ENCODE assay signal across 17 cellular contexts in genomic region chr5:172085738-172086137, GRCh38.
A peak's percentile ranks its signal among the peaks of the same experiment; 100 is the strongest.
DNase-seq lines count a peak whose midpoint lies in the region; ATAC-seq lines count a peak whose summit lies in the region.
"Had no signal": no experiment of that assay in that cellular context is flagged by ENCODE, and none has a peak within 500 bp of the region (broad histone marks: within the 10 kb centered on the region; RNA-seq: fewer than 3 reads in every experiment).

No MANE protein-coding gene starts in this region.

- no peak overlapping the region for H2BK5ac ChIP-seq in mesenchymal stem cell (ENCODE audit: low read depth, low read length, poor library complexity, severe bottlenecking)

- peaks cover 34 to 40% of the 10 kb centered on the region in 2 experiments for H3K36me3 ChIP-seq in mesenchymal stem cell (ENCODE audit: control insufficient read depth in 1 of 2, insufficient read depth in 2 of 2, low read depth in 1 of 2, low read length in 2 of 2)

- no peak overlapping the region for H3K4me2 ChIP-seq in mesenchymal stem cell (ENCODE audit: low read length, poor library complexity, severe bottlenecking)

- H3K27me3 ChIP-seq in mesenchymal stem cell (ENCODE audit: control insufficient read depth in 1 of 2, insufficient read depth in 1 of 2, low read length in 2 of 2): no peaks in the 10 kb centered on the region

- H3K4ac ChIP-seq in mesenchymal stem cell (ENCODE audit: low read depth in 1 of 2, low read length in 2 of 2): no peak overlapping the region

- no peak overlapping the region for H3K18ac ChIP-seq in mesenchymal stem cell (ENCODE audit: low read depth in 1 of 2, low read length in 2 of 2)

- ATAC-seq in activated naive CD4-positive, alpha-beta T cell treated with anti-CD3 and anti-CD28 coated beads, Interleukin-2, amount 50 U/mL, for 72 hours: no peak
- ATAC-seq in stimulated activated memory B cell treated with anti-CD40 and anti-IgM and Interleukin-4, amounts not matched to agents 10 μg/mL and 1 μg/mL and 100 μg/mL, for 72 hours: no peak
- no peak for ATAC-seq in HG02678 (IDR thresholded peaks at IDR 0.05; ENCODE audit: unreplicated experiment)

- H3K36me3 Mint-ChIP-seq in activated naive CD4-positive, alpha-beta T cell treated with anti-CD3 and anti-CD28 coated beads, Interleukin-2, amount 10 ng/mL, durations not matched to agents 7 days and 5 days: peaks cover 50% of the 10 kb centered on the region
- peaks cover 17 to 22% of the 10 kb centered on the region in 2 donors for H3K36me3 Mint-ChIP-seq in activated naive CD4-positive, alpha-beta T cell treated with anti-CD3 and anti-CD28 coated beads, Interleukin-2, amount 50 U/mL, for 72 hours
- peaks cover 49% of the 10 kb centered on the region for H3K36me3 Mint-ChIP-seq in stimulated activated memory B cell treated with anti-CD40 and anti-IgM and Interleukin-4, amounts not matched to agents 10 μg/mL and 1 μg/mL and 100 μg/mL, for 72 hours

- peaks cover 9% of the 10 kb centered on the region for H3K4me1 ChIP-seq in mesenchymal stem cell (ENCODE audit: control insufficient read depth, insufficient read depth, low read depth, low read length)

- CTCF ChIA-PET in activated naive CD4-positive, alpha-beta T cell treated with anti-CD3 and anti-CD28 coated beads, Interleukin-2, amount 10 ng/mL, durations not matched to agents 7 days and 5 days (lab: Charles Lee): no interaction called here

- no peak overlapping the region for H4K91ac ChIP-seq in mesenchymal stem cell (ENCODE audit: low read length)

- H3K27ac Mint-ChIP-seq in activated naive CD4-positive, alpha-beta T cell treated with anti-CD3 and anti-CD28 coated beads, Interleukin-2, amount 10 ng/mL, durations not matched to agents 7 days and 5 days: peak overlapping the region; percentile 22
- H3K27ac Mint-ChIP-seq in activated naive CD4-positive, alpha-beta T cell treated with anti-CD3 and anti-CD28 coated beads, Interleukin-2, amount 50 U/mL, for 72 hours: peak overlapping the region; percentile 56 to 76
- H3K27ac Mint-ChIP-seq in stimulated activated memory B cell treated with anti-CD40 and anti-IgM and Interleukin-4, amounts not matched to agents 10 μg/mL and 1 μg/mL and 100 μg/mL, for 72 hours: peak overlapping the region; percentile 59
- H3K27ac Mint-ChIP-seq: endodermal cell, type B pancreatic cell had no signal

- no peak overlapping the region for H2BK12ac ChIP-seq in mesenchymal stem cell (ENCODE audit: low read length in 2 of 2)

- H4K8ac ChIP-seq in mesenchymal stem cell (ENCODE audit: low read length): peak overlapping the region; percentile 46

- H3K9me3 Mint-ChIP-seq in activated naive CD4-positive, alpha-beta T cell treated with anti-CD3 and anti-CD28 coated beads, Interleukin-2, amount 10 ng/mL, durations not matched to agents 7 days and 5 days: no peaks in the 10 kb centered on the region
- H3K9me3 Mint-ChIP-seq in activated naive CD4-positive, alpha-beta T cell treated with anti-CD3 and anti-CD28 coated beads, Interleukin-2, amount 50 U/mL, for 72 hours: peaks cover 4 to 5% of the 10 kb centered on the region in 2 donors
- H3K9me3 Mint-ChIP-seq in stimulated activated memory B cell treated with anti-CD40 and anti-IgM and Interleukin-4, amounts not matched to agents 10 μg/mL and 1 μg/mL and 100 μg/mL, for 72 hours: peaks cover 3% of the 10 kb centered on the region
- H3K9me3 Mint-ChIP-seq: endodermal cell; stimulated activated naive B cell treated with anti-CD40 and anti-IgM and Interleukin-4, amounts not matched to agents 10 μg/mL and 1 μg/mL and 100 μg/mL, for 72 hours; type B pancreatic cell had no signal

- H3K27ac ChIP-seq in mesenchymal stem cell (ENCODE audit: low read length, poor library complexity, severe bottlenecking): no peak overlapping the region
- H3K27ac ChIP-seq: SK-N-MC had no signal

- H3K4me3 ChIP-seq in mesenchymal stem cell (ENCODE audit: insufficient read depth in 1 of 2, low read depth in 1 of 2, low read length in 2 of 2): no peak overlapping the region
- H3K4me3 ChIP-seq: lung, SK-N-MC had no signal

- no peak overlapping the region for H3K9ac ChIP-seq in mesenchymal stem cell (ENCODE audit: low read length)

- no peak overlapping the region for H2BK15ac ChIP-seq in mesenchymal stem cell (ENCODE audit: low read depth, poor library complexity, severe bottlenecking)

- no peak overlapping the region for H3K4me3 Mint-ChIP-seq in activated naive CD4-positive, alpha-beta T cell treated with anti-CD3 and anti-CD28 coated beads, Interleukin-2, amount 10 ng/mL, durations not matched to agents 7 days and 5 days
- H3K4me3 Mint-ChIP-seq in stimulated activated memory B cell treated with anti-CD40 and anti-IgM and Interleukin-4, amounts not matched to agents 10 μg/mL and 1 μg/mL and 100 μg/mL, for 72 hours: no peak overlapping the region
- H3K4me3 Mint-ChIP-seq: endodermal cell; stimulated activated naive B cell treated with anti-CD40 and anti-IgM and Interleukin-4, amounts not matched to agents 10 μg/mL and 1 μg/mL and 100 μg/mL, for 72 hours; type B pancreatic cell had no signal

- no peak for DNase-seq in activated naive CD4-positive, alpha-beta T cell treated with anti-CD3 and anti-CD28 coated beads, Interleukin-2, amount 10 ng/mL, durations not matched to agents 7 days and 5 days
- DNase-seq in activated naive CD4-positive, alpha-beta T cell (lab: John Stamatoyannopoulos, UW): no peak
- DNase-seq in activated naive CD4-positive, alpha-beta T cell treated with anti-CD3 and anti-CD28 coated beads, Interleukin-2, amount 50 U/mL, for 72 hours (ENCODE audit: low spot score in 2 of 2): no peak
- DNase-seq in mesenchymal stem cell (no peak), superior temporal gyrus (ENCODE audit: extremely low spot score) (no peak), NOMO-1 treated with dmso at 0.1 percent for 144 hours (lab: John Stamatoyannopoulos, UW; ENCODE audit: unreplicated experiment) (no peak)
- DNase-seq: ACHN; central memory CD4-positive, alpha-beta T cell; endodermal cell; head of caudate nucleus; NCI-H1436 treated with DMSO at 0.1 percent for 48 hours; stimulated activated naive B cell treated with anti-CD40 and anti-IgM and Interleukin-4, amounts not matched to agents 10 μg/mL and 1 μg/mL and 100 μg/mL, for 72 hours had no signal

- no peak overlapping the region for H3K23ac ChIP-seq in mesenchymal stem cell (ENCODE audit: low read length in 2 of 2)

- H2AK5ac ChIP-seq in mesenchymal stem cell (ENCODE audit: low read length, severe bottlenecking): no peak overlapping the region

- H3K9me3 ChIP-seq in mesenchymal stem cell (ENCODE audit: control insufficient read depth, low read length): no peaks in the 10 kb centered on the region

- H3K27me3 Mint-ChIP-seq in activated naive CD4-positive, alpha-beta T cell treated with anti-CD3 and anti-CD28 coated beads, Interleukin-2, amount 10 ng/mL, durations not matched to agents 7 days and 5 days: no peaks in the 10 kb centered on the region
- H3K27me3 Mint-ChIP-seq in stimulated activated memory B cell treated with anti-CD40 and anti-IgM and Interleukin-4, amounts not matched to agents 10 μg/mL and 1 μg/mL and 100 μg/mL, for 72 hours: no peaks in the 10 kb centered on the region
- H3K27me3 Mint-ChIP-seq: stimulated activated naive B cell treated with anti-CD40 and anti-IgM and Interleukin-4, amounts not matched to agents 10 μg/mL and 1 μg/mL and 100 μg/mL, for 72 hours; type B pancreatic cell had no signal

- WGBS in mesenchymal stem cell: 98% methylated on average over 10 of the region's 10 CpGs

- H3K79me1 ChIP-seq in mesenchymal stem cell (replicated peaks; ENCODE audit: low read length, poor library complexity, severe bottlenecking): peaks cover 11% of the 10 kb centered on the region

- no peak overlapping the region for H3K14ac ChIP-seq in mesenchymal stem cell (ENCODE audit: low read length in 2 of 2)

- peaks cover 4% of the 10 kb centered on the region for H3K4me1 Mint-ChIP-seq in activated naive CD4-positive, alpha-beta T cell treated with anti-CD3 and anti-CD28 coated beads, Interleukin-2, amount 10 ng/mL, durations not matched to agents 7 days and 5 days
- peaks cover 13% of the 10 kb centered on the region for H3K4me1 Mint-ChIP-seq in stimulated activated memory B cell treated with anti-CD40 and anti-IgM and Interleukin-4, amounts not matched to agents 10 μg/mL and 1 μg/mL and 100 μg/mL, for 72 hours
- H3K4me1 Mint-ChIP-seq: endodermal cell had no signal

- no peak overlapping the region for H2BK120ac ChIP-seq in mesenchymal stem cell (ENCODE audit: low read depth, low read length)

- no peak overlapping the region for H2AFZ ChIP-seq in mesenchymal stem cell (ENCODE audit: low read depth, low read length)
